1 cellular context compared by ENCODE assay signal in genomic region chr1:84103197-84103992, GRCh38.
A peak's percentile ranks its signal among the peaks of the same experiment; 100 is the strongest.
TF ChIP-seq lines count a peak whose summit lies in the region.

No MANE protein-coding gene starts in this region.

TF ChIP-seq in SK-N-SH, 30 proteins besides CTCF, POLR2A, EP300 and RAD21 (continued from another document):
- TF ChIP-seq, protein P1, sequence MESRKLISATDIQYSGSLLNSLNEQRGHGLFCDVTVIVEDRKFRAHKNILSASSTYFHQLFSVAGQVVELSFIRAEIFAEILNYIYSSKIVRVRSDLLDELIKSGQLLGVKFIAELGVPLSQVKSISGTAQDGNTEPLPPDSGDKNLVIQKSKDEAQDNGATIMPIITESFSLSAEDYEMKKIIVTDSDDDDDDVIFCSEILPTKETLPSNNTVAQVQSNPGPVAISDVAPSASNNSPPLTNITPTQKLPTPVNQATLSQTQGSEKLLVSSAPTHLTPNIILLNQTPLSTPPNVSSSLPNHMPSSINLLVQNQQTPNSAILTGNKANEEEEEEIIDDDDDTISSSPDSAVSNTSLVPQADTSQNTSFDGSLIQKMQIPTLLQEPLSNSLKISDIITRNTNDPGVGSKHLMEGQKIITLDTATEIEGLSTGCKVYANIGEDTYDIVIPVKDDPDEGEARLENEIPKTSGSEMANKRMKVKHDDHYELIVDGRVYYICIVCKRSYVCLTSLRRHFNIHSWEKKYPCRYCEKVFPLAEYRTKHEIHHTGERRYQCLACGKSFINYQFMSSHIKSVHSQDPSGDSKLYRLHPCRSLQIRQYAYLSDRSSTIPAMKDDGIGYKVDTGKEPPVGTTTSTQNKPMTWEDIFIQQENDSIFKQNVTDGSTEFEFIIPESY (IDR thresholded peaks at IDR 0.05; ENCODE audit: borderline replicate concordance, low read depth) = peak; percentile 55; the same call in 1 of the 2 replicates
- TF ChIP-seq JUND (IDR thresholded peaks at IDR 0.05) (peak; percentile 88), FOSL2 (IDR thresholded peaks at IDR 0.05; ENCODE audit: borderline replicate concordance, low read depth) (peak; percentile 83; the same call in 1 of the 2 replicates), TAF1 (IDR thresholded peaks at IDR 0.05; ENCODE audit: borderline replicate concordance, low read depth, low read length) (no peak), SIN3A (IDR thresholded peaks at IDR 0.05; ENCODE audit: borderline replicate concordance, low read depth, low read length) (no peak), POLR2AphosphoS5 (IDR thresholded peaks at IDR 0.05; ENCODE audit: low read depth, low read length) (peak; percentile 68; the same call in 1 of the 2 replicates), MXI1 (IDR thresholded peaks at IDR 0.05; ENCODE audit: low read depth, low read length) (no peak), RCOR1 (IDR thresholded peaks at IDR 0.05; ENCODE audit: low read length) (no peak), USF1 (IDR thresholded peaks at IDR 0.05; ENCODE audit: borderline replicate concordance, low read depth) (no peak), NFIC (IDR thresholded peaks at IDR 0.05; ENCODE audit: borderline replicate concordance) (peak; percentile 78)
- TF ChIP-seq, protein P2, sequence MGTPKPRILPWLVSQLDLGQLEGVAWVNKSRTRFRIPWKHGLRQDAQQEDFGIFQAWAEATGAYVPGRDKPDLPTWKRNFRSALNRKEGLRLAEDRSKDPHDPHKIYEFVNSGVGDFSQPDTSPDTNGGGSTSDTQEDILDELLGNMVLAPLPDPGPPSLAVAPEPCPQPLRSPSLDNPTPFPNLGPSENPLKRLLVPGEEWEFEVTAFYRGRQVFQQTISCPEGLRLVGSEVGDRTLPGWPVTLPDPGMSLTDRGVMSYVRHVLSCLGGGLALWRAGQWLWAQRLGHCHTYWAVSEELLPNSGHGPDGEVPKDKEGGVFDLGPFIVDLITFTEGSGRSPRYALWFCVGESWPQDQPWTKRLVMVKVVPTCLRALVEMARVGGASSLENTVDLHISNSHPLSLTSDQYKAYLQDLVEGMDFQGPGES (IDR thresholded peaks at IDR 0.05; ENCODE audit: low read depth, low read length) = no peak
TF ChIP-seq in SK-N-SH: peak in this region for 9.
